ENCODE assay signal across 1 cellular context in genomic region chr15:35669457-35670045, GRCh38.
TF ChIP-seq lines count a peak whose summit lies in the region.

No MANE protein-coding gene starts in this region.

TF ChIP-seq in HEK293T, 16 proteins besides CTCF, POLR2A, EP300 and RAD21:
- TF ChIP-seq NFRKB (IDR thresholded peaks at IDR 0.05) (no peak), FOXA1 (IDR thresholded peaks at IDR 0.05) (no peak), ARNT (IDR thresholded peaks at IDR 0.05) (no peak), FOXK2 (IDR thresholded peaks at IDR 0.05) (no peak), BHLHE40 (IDR thresholded peaks at IDR 0.05; ENCODE audit: borderline replicate concordance) (no peak), L3MBTL2 (conservative IDR thresholded peaks at IDR 0.05) (no peak), ELF4 (IDR thresholded peaks at IDR 0.05) (no peak), TARDBP (IDR thresholded peaks at IDR 0.05) (no peak), SP1 (IDR thresholded peaks at IDR 0.05) (no peak), HDGF (IDR thresholded peaks at IDR 0.05; ENCODE audit: borderline replicate concordance) (no peak), CTBP1 (IDR thresholded peaks at IDR 0.05; ENCODE audit: borderline replicate concordance) (no peak)
TF ChIP-seq in HEK293T: peak in this region for 0.
